18 cellular contexts compared by ENCODE assay signal in the genomic region with DNA sequence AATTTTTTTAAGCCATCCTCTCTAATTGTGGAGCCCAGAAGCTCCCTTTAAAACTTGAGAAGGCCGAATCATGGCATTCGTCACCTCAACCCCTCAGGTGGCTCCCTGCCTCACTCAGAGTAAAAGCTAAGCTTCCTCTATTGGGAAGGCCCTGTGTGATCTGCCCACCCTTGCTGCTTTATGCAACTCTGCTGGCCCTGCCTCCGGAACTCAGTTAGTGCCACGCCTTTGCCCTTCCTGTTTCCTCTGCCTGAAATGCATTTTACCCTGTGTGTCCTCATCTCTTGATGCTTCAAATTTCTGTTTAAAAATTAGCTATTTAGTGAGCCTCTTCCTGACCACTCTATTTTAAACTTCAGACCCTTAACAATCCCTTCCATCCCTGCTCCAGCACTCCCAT. TPM values are rescaled to one million over a fixed set of nuclear protein-coding genes. Genes with fewer than 3 reads are reported as not detected.
DNase-seq lines count a peak whose midpoint lies in the region; ATAC-seq and TF ChIP-seq lines count a peak whose summit lies in the region.
"Had no signal": no experiment of that assay in that cellular context is flagged by ENCODE, and none has a peak within 500 bp of the region (broad histone marks: within the 10 kb centered on the region; RNA-seq: fewer than 3 reads in every experiment).

No MANE protein-coding gene starts in this region.

- no peaks in the 10 kb centered on the region for H3K27me3 ChIP-seq in CD4-positive, alpha-beta T cell (ENCODE audit: control insufficient read depth, insufficient read depth, low read length)
- no peaks in the 10 kb centered on the region for H3K27me3 ChIP-seq in GM23338 (ENCODE audit: insufficient read depth)
- no peaks in the 10 kb centered on the region for H3K27me3 ChIP-seq in thyroid gland
- H3K27me3 ChIP-seq: cardiac muscle cell had no signal

- no peaks in the 10 kb centered on the region for H3K79me2 ChIP-seq in GM23338 (replicated peaks; ENCODE audit: insufficient read depth)

- H3K36me3 ChIP-seq in GM23338 (ENCODE audit: insufficient read depth) = no peaks in the 10 kb centered on the region
- H3K36me3 ChIP-seq in thyroid gland = no peaks in the 10 kb centered on the region
- H3K36me3 ChIP-seq: cardiac muscle cell had no signal

- TF ChIP-seq POLR2A in thyroid gland (IDR thresholded peaks at IDR 0.05) = no peak

- no peaks in the 10 kb centered on the region for H3F3A ChIP-seq in GM23338 (replicated peaks; ENCODE audit: low read depth)

- peaks cover 12% of the 10 kb centered on the region for H3K4me1 Mint-ChIP-seq in CD4-positive, alpha-beta T cell (ENCODE audit: low read depth)
- H3K4me1 Mint-ChIP-seq in GM23338 = peaks cover 13% of the 10 kb centered on the region; the same call in 2 of the 3 replicates

- peak overlapping the region; percentile 60 for H3K27ac Mint-ChIP-seq in CD4-positive, alpha-beta T cell
- no peak overlapping the region for H3K27ac Mint-ChIP-seq in GM23338
- H3K27ac Mint-ChIP-seq: natural killer cell had no signal

- no peaks in the 10 kb centered on the region for H4K20me1 ChIP-seq in GM23338 (replicated peaks; ENCODE audit: insufficient read depth)

- H3K27ac ChIP-seq in CD4-positive, alpha-beta T cell (ENCODE audit: low read depth, low read length) = no peak overlapping the region
- no peak overlapping the region for H3K27ac ChIP-seq in GM23338 (ENCODE audit: low read depth)
- no peak overlapping the region for H3K27ac ChIP-seq in thyroid gland
- H3K27ac ChIP-seq: cardiac muscle cell, skin epidermis had no signal

- 84 to 86% methylated on average over 4 of the region's 4 CpGs for WGBS in thyroid gland, 2 donors

- CTCF ChIA-PET in CD4-positive, alpha-beta T cell (lab: Charles Lee) = interaction anchor here (0.8 to 0.9 kb wide), 2 partner anchors 8 to 44 kb away, joined by 3 read pairs; no protein-coding TSS in a partner anchor

- 0 out of 2 replicates have a peak overlapping the region, but pooled peaks have one; percentile 27 for H3K4me2 ChIP-seq in GM23338

- ATAC-seq in CD4-positive, alpha-beta T cell (ENCODE audit: poor library complexity) = peak; percentile 65
- ATAC-seq in GM23338 (peak; percentile 82), GM19023 (IDR thresholded peaks at IDR 0.05; ENCODE audit: unreplicated experiment) (no peak), HG03521 (IDR thresholded peaks at IDR 0.05; ENCODE audit: unreplicated experiment) (no peak)
- ATAC-seq: natural killer cell had no signal

- intact Hi-C loops in CD4-positive, alpha-beta T cell (cut with DNase I, micrococcal nuclease) = loop anchor here in 1 of 2 experiments (5.0 to 10.0 kb wide), 2 partner anchors 1339 to 1741 kb away; partner anchors contain the start of gene MAP3K4
- intact Hi-C loops in thyroid gland (cut with DNase I) = no loop called here

- TF ChIP-seq CTCF in CD4-positive, alpha-beta T cell (IDR thresholded peaks at IDR 0.05) = no peak
- TF ChIP-seq CTCF in GM23338 (conservative IDR thresholded peaks at IDR 0.05; ENCODE audit: low read depth in 2 of 2) (no peak), thyroid gland (IDR thresholded peaks at IDR 0.05) (no peak)

- DNase-seq in CD4-positive, alpha-beta T cell = peak in 4 of 10 experiments; percentile 3 to 7 (median 4)
- peak; percentile 25 for DNase-seq in GM23338 (ENCODE audit: low spot score)
- peak; percentile 3 for DNase-seq in T-helper 9 cell
- DNase-seq in central memory CD4-positive, alpha-beta T cell = peak; percentile 16
- no peak for DNase-seq in thyroid gland
- DNase-seq in NCI-H446 (lab: John Stamatoyannopoulos, UW) = no peak
- DNase-seq: activated CD4-positive, CD25-positive, alpha-beta regulatory T cell; AML-193; GDM1; KG1; natural killer cell; NCI-H1105 treated with DMSO at 0.1 percent for 48 hours; NK-92 treated with Interleukin-12 subunit alpha and Interleukin-12 subunit beta, amount 100 ng/mL, for 24 hours; trophoblast cell had no signal

- H3K9me3 ChIP-seq in CD4-positive, alpha-beta T cell (ENCODE audit: control insufficient read depth, low read length) = no peaks in the 10 kb centered on the region
- no peaks in the 10 kb centered on the region for H3K9me3 ChIP-seq in thyroid gland

- no peaks in the 10 kb centered on the region for H3K27me3 Mint-ChIP-seq in CD4-positive, alpha-beta T cell
- no peaks in the 10 kb centered on the region for H3K27me3 Mint-ChIP-seq in GM23338 (ENCODE audit: insufficient read depth, low read depth, poor library complexity)

- H3K9me2 ChIP-seq in GM23338 (ENCODE audit: insufficient read depth) = no peaks in the 10 kb centered on the region

- peaks cover 7% of the 10 kb centered on the region; the same call in 1 of the 2 replicates for H3K4me1 ChIP-seq in GM23338 (ENCODE audit: insufficient read depth)
- H3K4me1 ChIP-seq in thyroid gland = no peaks in the 10 kb centered on the region

- peaks cover 2% of the 10 kb centered on the region for H3K9me3 Mint-ChIP-seq in CD4-positive, alpha-beta T cell
- H3K9me3 Mint-ChIP-seq in GM23338 = no peaks in the 10 kb centered on the region
- H3K9me3 Mint-ChIP-seq: natural killer cell had no signal

- peak overlapping the region; percentile 77; the same call in 1 of the 2 replicates for H2AFZ ChIP-seq in GM23338

- no peak overlapping the region for H3K4me3 ChIP-seq in GM23338
- no peak overlapping the region for H3K4me3 ChIP-seq in thyroid gland (replicated peaks in 1 of 3)
- H3K4me3 ChIP-seq: cardiac muscle cell, skin epidermis had no signal

- no peaks in the 10 kb centered on the region for H3K36me3 Mint-ChIP-seq in CD4-positive, alpha-beta T cell (ENCODE audit: low read depth)
- no peaks in the 10 kb centered on the region for H3K36me3 Mint-ChIP-seq in GM23338 (ENCODE audit: low read depth)
- H3K36me3 Mint-ChIP-seq: natural killer cell had no signal

- H3K4me3 Mint-ChIP-seq in CD4-positive, alpha-beta T cell = peak overlapping the region; percentile 4
- H3K4me3 Mint-ChIP-seq in GM23338 = no peak overlapping the region
- H3K4me3 Mint-ChIP-seq: natural killer cell had no signal

- POLR2A ChIA-PET in CD4-positive, alpha-beta T cell (lab: Charles Lee) = no interaction called here

TF ChIP-seq in GM23338, 12 proteins besides CTCF, POLR2A, EP300 and RAD21 (continues in another document):
- TF ChIP-seq CREB1 (CRISPR knock-in tag; IDR thresholded peaks at IDR 0.05; ENCODE audit: low read depth) (no peak), EZH2 (IDR thresholded peaks at IDR 0.05; ENCODE audit: low read depth, unreplicated experiment) (no peak), ZNF331 (CRISPR knock-in tag; IDR thresholded peaks at IDR 0.05; ENCODE audit: low read depth) (no peak), EZH2phosphoT487 (IDR thresholded peaks at IDR 0.05; ENCODE audit: unreplicated experiment) (no peak), NANOG (IDR thresholded peaks at IDR 0.05; ENCODE audit: borderline replicate concordance) (no peak), ETS1 (IDR thresholded peaks at IDR 0.05) (no peak), POLR2AphosphoS5 (IDR thresholded peaks at IDR 0.05; ENCODE audit: low read depth) (no peak), STAT1 (IDR thresholded peaks at IDR 0.05; ENCODE audit: unreplicated experiment) (no peak), JUNB (IDR thresholded peaks at IDR 0.05; ENCODE audit: unreplicated experiment) (no peak), ZNF114 (CRISPR knock-in tag; IDR thresholded peaks at IDR 0.05) (no peak)
- TF ChIP-seq, protein P1, sequence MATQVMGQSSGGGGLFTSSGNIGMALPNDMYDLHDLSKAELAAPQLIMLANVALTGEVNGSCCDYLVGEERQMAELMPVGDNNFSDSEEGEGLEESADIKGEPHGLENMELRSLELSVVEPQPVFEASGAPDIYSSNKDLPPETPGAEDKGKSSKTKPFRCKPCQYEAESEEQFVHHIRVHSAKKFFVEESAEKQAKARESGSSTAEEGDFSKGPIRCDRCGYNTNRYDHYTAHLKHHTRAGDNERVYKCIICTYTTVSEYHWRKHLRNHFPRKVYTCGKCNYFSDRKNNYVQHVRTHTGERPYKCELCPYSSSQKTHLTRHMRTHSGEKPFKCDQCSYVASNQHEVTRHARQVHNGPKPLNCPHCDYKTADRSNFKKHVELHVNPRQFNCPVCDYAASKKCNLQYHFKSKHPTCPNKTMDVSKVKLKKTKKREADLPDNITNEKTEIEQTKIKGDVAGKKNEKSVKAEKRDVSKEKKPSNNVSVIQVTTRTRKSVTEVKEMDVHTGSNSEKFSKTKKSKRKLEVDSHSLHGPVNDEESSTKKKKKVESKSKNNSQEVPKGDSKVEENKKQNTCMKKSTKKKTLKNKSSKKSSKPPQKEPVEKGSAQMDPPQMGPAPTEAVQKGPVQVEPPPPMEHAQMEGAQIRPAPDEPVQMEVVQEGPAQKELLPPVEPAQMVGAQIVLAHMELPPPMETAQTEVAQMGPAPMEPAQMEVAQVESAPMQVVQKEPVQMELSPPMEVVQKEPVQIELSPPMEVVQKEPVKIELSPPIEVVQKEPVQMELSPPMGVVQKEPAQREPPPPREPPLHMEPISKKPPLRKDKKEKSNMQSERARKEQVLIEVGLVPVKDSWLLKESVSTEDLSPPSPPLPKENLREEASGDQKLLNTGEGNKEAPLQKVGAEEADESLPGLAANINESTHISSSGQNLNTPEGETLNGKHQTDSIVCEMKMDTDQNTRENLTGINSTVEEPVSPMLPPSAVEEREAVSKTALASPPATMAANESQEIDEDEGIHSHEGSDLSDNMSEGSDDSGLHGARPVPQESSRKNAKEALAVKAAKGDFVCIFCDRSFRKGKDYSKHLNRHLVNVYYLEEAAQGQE (IDR thresholded peaks at IDR 0.05; ENCODE audit: unreplicated experiment) = no peak

RNA-seq across cellular contexts. Expression of gene PACRG, which starts 5.7 kb away (rescaled TPM):
- total RNA-seq in CD4-positive, alpha-beta T cell = under 1 TPM; 0.66 to 0.81 TPM
- total RNA-seq in GM23338 (2014; rRNA removed; shearing (Covaris generic)) = 0.17 and 1.7 TPM in 2 replicates
- polyA plus RNA-seq in GM23338 (2016; fragmentation: Nextera tagmentation; extraction: Ambion mirVana) = 0.52 and 0.68 TPM in 2 replicates
- total RNA-seq in thyroid gland = 1 to 10 TPM; 1.7 to 7.7 (median 3.7) TPM

RNA-seq across cellular contexts. Expression of gene PRKN, which starts 5.9 kb away (rescaled TPM):
- 1 to 10 TPM; 5.2 to 5.4 TPM for total RNA-seq in CD4-positive, alpha-beta T cell
- 0.10 and 0.39 TPM in 2 replicates for total RNA-seq in GM23338 (2014; rRNA removed; shearing (Covaris generic))
- 0.64 and 0.84 TPM in 2 replicates for polyA plus RNA-seq in GM23338 (2016; fragmentation: Nextera tagmentation; extraction: Ambion mirVana)
- 100 to 1,000 TPM in 1 of 4 donors, 1 to 10 TPM in 3; 5.2 to 121 (median 6.9) TPM for total RNA-seq in thyroid gland

Comparison
In these comparisons a context has a peak if more than half of its experiments do, and no peak if none do; other contexts are left out.
1. ATAC-seq: peak in CD4-positive, alpha-beta T cell (single experiment) and GM23338 (single experiment); none in GM19023 (single experiment) and HG03521 (single experiment).
2. DNase-seq: peak in GM23338 (single experiment), T-helper 9 cell (single experiment) and central memory CD4-positive, alpha-beta T cell (single experiment); none in thyroid gland (0 of 2) and NCI-H446 (0 of 2).